In the genomic region with DNA sequence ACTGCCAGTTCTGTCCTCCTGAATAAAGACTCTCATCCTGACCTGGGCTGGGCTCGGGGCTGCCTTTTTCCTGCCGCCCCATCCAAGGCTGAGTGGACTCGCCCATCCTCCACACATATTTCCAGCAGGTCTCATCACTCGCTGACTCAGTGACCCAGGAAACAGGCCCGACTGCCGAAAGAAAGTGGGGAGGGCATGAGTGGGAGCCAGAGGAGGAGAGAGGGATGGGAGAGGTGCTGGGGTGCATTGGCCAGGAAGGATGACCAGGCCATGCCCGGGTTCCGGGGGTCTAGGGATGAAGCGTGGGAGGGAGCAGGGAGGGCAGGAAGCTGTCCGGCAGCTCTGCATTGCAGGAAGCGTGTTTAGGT, we compare ENCODE assay signal across 16 cellular contexts.
A peak's percentile ranks its signal among the peaks of the same experiment; 100 is the strongest.
DNase-seq lines count a peak whose midpoint lies in the region; ATAC-seq and TF ChIP-seq lines count a peak whose summit lies in the region.
"Had no signal": no experiment of that assay in that cellular context is flagged by ENCODE, and none has a peak within 500 bp of the region (broad histone marks: within the 10 kb centered on the region; RNA-seq: fewer than 3 reads in every experiment).

No MANE protein-coding gene starts in this region.

- no TSS peak for BruUV-seq in mammary epithelial cell (replicated peaks; lab: Mats Ljungman, UMichigan)
- no TSS peak for BruUV-seq in OCI-LY7 (replicated peaks; lab: Mats Ljungman, UMichigan)

- no peak overlapping the region for H3K9ac ChIP-seq in mammary epithelial cell (ENCODE audit: insufficient read depth, low read length)
- no peak overlapping the region for H3K9ac ChIP-seq in neuronal stem cell (ENCODE audit: low read depth, low read length, poor library complexity)
- H3K9ac ChIP-seq: BLaER1 had no signal

- DNase-seq in AG10803 (ENCODE audit: low read depth), result peak; percentile 74
- DNase-seq in LHCN-M2 (ENCODE audit: low read depth), result peak; percentile 73
- peak; percentile 33 for DNase-seq in mammary epithelial cell
- no peak for DNase-seq in neuronal stem cell (ENCODE audit: low spot score)
- DNase-seq in GM13977 (ENCODE audit: low spot score), result no peak
- DNase-seq in OCI-LY7 (ENCODE audit: low spot score), result no peak
- DNase-seq: dermis blood vessel endothelial cell; DMS79 treated with DMSO at 0.1 percent for 48 hours; immature natural killer cell; Kasumi-1; NCI-H2081; stimulated activated CD4-positive, alpha-beta T cell treated with anti-CD3 and anti-CD28 coated beads, Interleukin-1b, Interleukin-23, amount 100 ng/mL, for 48 hours; WERI-Rb-1 had no signal

- H3K79me1 ChIP-seq in neuronal stem cell (ENCODE audit: low read depth, low read length), result no peaks in the 10 kb centered on the region

- in situ Hi-C loops in mammary epithelial cell (cut with MboI; ENCODE audit: low sequenced_read_pairs in 2 of 2) (no loop called here), GM13977 (cut with MboI; ENCODE audit: low pct_unique_long_range_greater_than_20kb, low sequenced_read_pairs, unreplicated experiment) (no loop called here)

- dilution Hi-C loops in mammary epithelial cell (cut with HindIII; ENCODE audit: low sequenced_read_pairs), result no loop called here

- H2BK15ac ChIP-seq in neuronal stem cell (ENCODE audit: low read length), result no peak overlapping the region

- H4K20me1 ChIP-seq in mammary epithelial cell (ENCODE audit: insufficient read depth, low read length) (no peaks in the 10 kb centered on the region), OCI-LY7 (ENCODE audit: insufficient read depth, low read length) (no peaks in the 10 kb centered on the region)
- H4K20me1 ChIP-seq: BLaER1 had no signal

- no peak overlapping the region for H3K14ac ChIP-seq in neuronal stem cell (ENCODE audit: low read length)

- no peak overlapping the region for H2BK12ac ChIP-seq in neuronal stem cell (ENCODE audit: low read length)

- H2AFZ ChIP-seq in mammary epithelial cell (ENCODE audit: low read depth, low read length), result peak overlapping the region; percentile 31
- H2AFZ ChIP-seq in neuronal stem cell (ENCODE audit: low read length), result no peak overlapping the region
- H2AFZ ChIP-seq in OCI-LY7 (ENCODE audit: low read length), result no peak overlapping the region

- H3K18ac ChIP-seq in neuronal stem cell (ENCODE audit: low read length), result no peak overlapping the region

- H3K27me3 ChIP-seq in mammary epithelial cell (ENCODE audit: insufficient read depth, low read length) (no peaks in the 10 kb centered on the region), neuronal stem cell (ENCODE audit: control insufficient read depth in 3 of 3, insufficient read depth in 3 of 3, low read depth in 1 of 3, low read length in 3 of 3) (no peaks in the 10 kb centered on the region)
- H3K27me3 ChIP-seq: BLaER1 had no signal

- no peaks in the 10 kb centered on the region for H3K79me2 ChIP-seq in mammary epithelial cell (ENCODE audit: insufficient read depth, low read length)
- H3K79me2 ChIP-seq in OCI-LY7 (ENCODE audit: insufficient read depth, low read depth, low read length), result no peaks in the 10 kb centered on the region

- H3K36me3 ChIP-seq in mammary epithelial cell (ENCODE audit: insufficient read depth, low read length) (no peaks in the 10 kb centered on the region), neuronal stem cell (replicated peaks in 1 of 2; ENCODE audit: control insufficient read depth in 2 of 2, insufficient read depth in 2 of 2, low read length in 2 of 2) (no peaks in the 10 kb centered on the region), OCI-LY7 (ENCODE audit: insufficient read depth, low read length) (no peaks in the 10 kb centered on the region)
- H3K36me3 ChIP-seq: BLaER1, WERI-Rb-1 had no signal

- H3K4me2 ChIP-seq in mammary epithelial cell (ENCODE audit: insufficient read depth, low read depth, low read length) (no peak overlapping the region), neuronal stem cell (ENCODE audit: insufficient read depth, low read length, poor library complexity, severe bottlenecking) (no peak overlapping the region), OCI-LY7 (ENCODE audit: low read length) (no peak overlapping the region)
- H3K4me2 ChIP-seq: BLaER1 had no signal

- H3K4me1 ChIP-seq in mammary epithelial cell (ENCODE audit: insufficient read depth, low read length) (peaks cover 30% of the 10 kb centered on the region), neuronal stem cell (ENCODE audit: control insufficient read depth in 2 of 2, insufficient read depth in 1 of 2, low read depth in 1 of 2, low read length in 2 of 2) (peaks cover 0 to 10% of the 10 kb centered on the region in 2 donors), OCI-LY7 (ENCODE audit: insufficient read depth, low read length, poor library complexity, severe bottlenecking) (no peaks in the 10 kb centered on the region)

- H3K4ac ChIP-seq in neuronal stem cell (ENCODE audit: low read length), result no peak overlapping the region

- intact Hi-C loops in mammary epithelial cell (cut with micrococcal nuclease) (no loop called here), OCI-LY7 (cut with micrococcal nuclease; ENCODE audit: unreplicated experiment) (no loop called here)

- H2BK5ac ChIP-seq in neuronal stem cell (ENCODE audit: low read length), result no peak overlapping the region

- CTCF ChIA-PET in mammary epithelial cell (lab: Charles Lee; ENCODE audit: low non-redundant PET) (no interaction called here), OCI-LY7 (lab: Charles Lee; ENCODE audit: unreplicated experiment) (no interaction called here)

- no peak overlapping the region for H2BK120ac ChIP-seq in neuronal stem cell (ENCODE audit: low read depth, low read length)

- no peak overlapping the region for H4K8ac ChIP-seq in neuronal stem cell (ENCODE audit: low read depth, low read length)

- no peaks in the 10 kb centered on the region for H3K9me2 ChIP-seq in OCI-LY7 (ENCODE audit: insufficient read depth, low read length)

- 58% methylated on average over 6 of the region's 11 CpGs for WGBS in mammary epithelial cell (ENCODE audit: low coverage, missing lambda C conversion rate)
- no CpG with 5 or more reads among the region's 11 CpGs for WGBS in neuronal stem cell (ENCODE audit: extremely low coverage in 2 of 2, insufficient read length in 2 of 2, insufficient replicate concordance in 1 of 2), 2 donors

- H3K23ac ChIP-seq in neuronal stem cell (ENCODE audit: low read depth, low read length, poor library complexity), result no peak overlapping the region

- no peak for ATAC-seq in HG02610 (IDR thresholded peaks at IDR 0.05; ENCODE audit: unreplicated experiment)
- ATAC-seq in HG02798 (IDR thresholded peaks at IDR 0.05; ENCODE audit: poor library complexity, unreplicated experiment), result no peak

- peak overlapping the region; percentile 24 for H2AK5ac ChIP-seq in neuronal stem cell (ENCODE audit: low read depth, low read length)

- H3K4me3 ChIP-seq in AG10803 (ENCODE audit: low read length) (no peak overlapping the region), mammary epithelial cell (replicated peaks in 1 of 3; ENCODE audit: insufficient read depth in 1 of 3, low read depth in 2 of 3, low read length in 3 of 3) (no peak overlapping the region), neuronal stem cell (ENCODE audit: low read length in 2 of 2) (no peak overlapping the region), OCI-LY7 (ENCODE audit: low read depth, low read length, poor library complexity, severe bottlenecking) (no peak overlapping the region)
- H3K4me3 ChIP-seq: BLaER1 had no signal

- H4K91ac ChIP-seq in neuronal stem cell (ENCODE audit: low read depth, low read length, poor library complexity), result no peak overlapping the region

- H3K27ac ChIP-seq in mammary epithelial cell (ENCODE audit: insufficient read depth, low read depth, low read length) (no peak overlapping the region), neuronal stem cell (replicated peaks; ENCODE audit: low read length) (no peak overlapping the region), OCI-LY7 (ENCODE audit: low read depth, low read length, poor library complexity, severe bottlenecking) (no peak overlapping the region)
- H3K27ac ChIP-seq: BLaER1, WERI-Rb-1 had no signal

- TF ChIP-seq CTCF in AG10803 (conservative IDR thresholded peaks at IDR 0.05; ENCODE audit: low read length) (no peak), mammary epithelial cell (conservative IDR thresholded peaks at IDR 0.05 in 1 of 2, IDR thresholded peaks at IDR 0.05 in 1 of 2; ENCODE audit: extremely low read depth in 1 of 2, insufficient read depth in 1 of 2, low read depth in 1 of 2, low read length in 2 of 2) (no peak), GM13977 (IDR thresholded peaks at IDR 0.05; ENCODE audit: extremely low read depth, insufficient read depth, missing control alignments) (no peak), OCI-LY7 (conservative IDR thresholded peaks at IDR 0.05; ENCODE audit: low read length) (no peak)

- POLR2A ChIA-PET in OCI-LY7 (lab: Charles Lee), result no interaction called here

- H3K9me3 ChIP-seq in mammary epithelial cell (replicated peaks; ENCODE audit: insufficient read depth, low read length) (no peaks in the 10 kb centered on the region), neuronal stem cell (replicated peaks in 1 of 2; ENCODE audit: control insufficient read depth in 2 of 2, insufficient read depth in 1 of 2, low read depth in 1 of 2, low read length in 2 of 2) (no peaks in the 10 kb centered on the region), OCI-LY7 (ENCODE audit: low read length) (no peaks in the 10 kb centered on the region)
- H3K9me3 ChIP-seq: BLaER1 had no signal

Comparison
In these comparisons a context has a peak if more than half of its experiments do, and no peak if none do; other contexts are left out.
1. DNase-seq: peak in AG10803 (single experiment), LHCN-M2 (single experiment) and mammary epithelial cell (single experiment); none in neuronal stem cell (single experiment), GM13977 (single experiment) and OCI-LY7 (single experiment).